22 cellular contexts compared by ENCODE assay signal in the genomic region with DNA sequence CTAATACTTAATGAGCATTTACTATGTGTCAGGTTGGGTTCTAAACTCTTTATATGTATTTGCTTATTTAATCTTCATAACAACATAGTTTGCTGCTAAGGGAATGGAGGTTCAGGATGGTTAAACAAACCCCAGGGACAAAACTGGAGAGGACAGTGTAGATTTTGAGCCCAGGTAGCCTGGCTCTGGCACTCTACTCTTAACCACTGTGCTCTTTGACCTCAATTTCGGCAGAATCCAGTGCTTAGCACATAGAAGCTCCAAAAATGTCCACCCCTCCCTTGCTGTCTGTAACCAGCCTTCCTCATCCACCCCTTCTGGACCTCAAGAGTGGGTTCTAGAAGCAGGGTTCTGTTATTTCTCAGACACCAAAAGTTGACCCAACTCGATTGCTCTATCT.
"Had no signal": no experiment of that assay in that cellular context is flagged by ENCODE, and none has a peak within 500 bp of the region (broad histone marks: within the 10 kb centered on the region; RNA-seq: fewer than 3 reads in every experiment).

No MANE protein-coding gene starts in this region.

- H3K27me3 ChIP-seq: testis had no signal

- H3K4me3 Mint-ChIP-seq: activated CD4-positive, alpha-beta T cell treated with anti-CD3 and anti-CD28 coated beads, Interleukin-2, amount 10 ng/mL, durations not matched to agents 7 days and 5 days; activated naive CD4-positive, alpha-beta T cell treated with anti-CD3 and anti-CD28 coated beads, Interleukin-2, amount 50 U/mL, for 24 hours; activated naive CD8-positive, alpha-beta T cell treated with anti-CD3 and anti-CD28 coated beads, Interleukin-2, amount 50 U/mL, for 24 hours; activated T-helper 1 cell treated with anti-CD3 and anti-CD28 coated beads, Interleukin-12 subunit alpha, Interleukin-12 subunit beta, Interleukin-2, Interleukin-4 antibody, amounts not matched to agents 30 ng/mL and 10 ng/mL and 1 ng/mL, durations not matched to agents 14 hours and 24 hours and 36 hours; dendritic cell treated with granulocyte-macrophage colony-stimulating factor and Interleukin-4, amounts not matched to agents 40 ng/mL and 50 ng/mL, for 4 days; naive thymus-derived CD8-positive, alpha-beta T cell; T-helper 1 cell treated with Interleukin-12 subunit alpha and Interleukin-12 subunit beta and Interleukin-4 antibody, amounts not matched to agents 30 μg/mL and 1 μg/mL, for 36 hours had no signal

- ATAC-seq: activated naive CD8-positive, alpha-beta T cell treated with anti-CD3 and anti-CD28 coated beads, Interleukin-2, amount 50 U/mL, for 24 hours; right cardiac atrium; stimulated activated naive CD8-positive, alpha-beta T cell treated with anti-CD3 and anti-CD28 coated beads, Interleukin-15, Interleukin-2, amounts not matched to agents 100 U/mL and 50 U/mL, for 24 hours had no signal

- DNase-seq: activated CD4-positive, alpha-beta T cell treated with anti-CD3 and anti-CD28 coated beads, Interleukin-2, amount 10 ng/mL, durations not matched to agents 7 days and 5 days; activated CD4-positive, CD25-positive, alpha-beta regulatory T cell treated with anti-CD3 and anti-CD28 coated beads, Interleukin-2, amount 50 U/mL, for 72 hours; activated naive CD8-positive, alpha-beta T cell treated with anti-CD3 and anti-CD28 coated beads, Interleukin-2, amount 50 U/mL, for 24 hours; activated T-cell treated with anti-CD3 and anti-CD28 coated beads for 4 hours; amygdala; caudate nucleus; esophagus squamous epithelium; foreskin melanocyte; left ventricle myocardium inferior; posterior cingulate gyrus; right cardiac atrium; stimulated activated CD4-positive, alpha-beta T cell treated with anti-CD3 and anti-CD28 coated beads, Interleukin-2, amount 100 ng/mL, for 48 hours; stimulated activated naive CD8-positive, alpha-beta T cell treated with anti-CD3 and anti-CD28 coated beads, Interleukin-15, Interleukin-2, amounts not matched to agents 100 U/mL and 50 U/mL, for 24 hours; T1000; testis; transverse colon had no signal

- H3K9me3 Mint-ChIP-seq: activated CD4-positive, alpha-beta T cell treated with anti-CD3 and anti-CD28 coated beads, Interleukin-2, amount 10 ng/mL, durations not matched to agents 7 days and 5 days; activated naive CD4-positive, alpha-beta T cell treated with anti-CD3 and anti-CD28 coated beads, Interleukin-2, amount 50 U/mL, for 24 hours; activated naive CD8-positive, alpha-beta T cell treated with anti-CD3 and anti-CD28 coated beads, Interleukin-2, amount 50 U/mL, for 24 hours; activated T-helper 1 cell treated with anti-CD3 and anti-CD28 coated beads, Interleukin-12 subunit alpha, Interleukin-12 subunit beta, Interleukin-2, Interleukin-4 antibody, amounts not matched to agents 30 ng/mL and 10 ng/mL and 1 ng/mL, durations not matched to agents 14 hours and 24 hours and 36 hours; dendritic cell treated with granulocyte-macrophage colony-stimulating factor and Interleukin-4, amounts not matched to agents 40 ng/mL and 50 ng/mL, for 4 days; naive thymus-derived CD8-positive, alpha-beta T cell; T-helper 1 cell treated with Interleukin-12 subunit alpha and Interleukin-12 subunit beta and Interleukin-4 antibody, amounts not matched to agents 30 μg/mL and 1 μg/mL, for 36 hours had no signal

- H3K36me3 ChIP-seq: esophagus squamous epithelium, left ventricle myocardium inferior, transverse colon had no signal

- H3K27ac Mint-ChIP-seq: activated CD4-positive, alpha-beta T cell treated with anti-CD3 and anti-CD28 coated beads, Interleukin-2, amount 10 ng/mL, durations not matched to agents 7 days and 5 days; activated naive CD4-positive, alpha-beta T cell treated with anti-CD3 and anti-CD28 coated beads, Interleukin-2, amount 50 U/mL, for 24 hours; activated naive CD8-positive, alpha-beta T cell treated with anti-CD3 and anti-CD28 coated beads, Interleukin-2, amount 50 U/mL, for 24 hours; activated T-helper 1 cell treated with anti-CD3 and anti-CD28 coated beads, Interleukin-12 subunit alpha, Interleukin-12 subunit beta, Interleukin-2, Interleukin-4 antibody, amounts not matched to agents 30 ng/mL and 10 ng/mL and 1 ng/mL, durations not matched to agents 14 hours and 24 hours and 36 hours; dendritic cell treated with granulocyte-macrophage colony-stimulating factor and Interleukin-4, amounts not matched to agents 40 ng/mL and 50 ng/mL, for 4 days; T-helper 1 cell treated with Interleukin-12 subunit alpha and Interleukin-12 subunit beta and Interleukin-4 antibody, amounts not matched to agents 30 μg/mL and 1 μg/mL, for 36 hours had no signal

- H3K9me3 ChIP-seq: esophagus squamous epithelium, left ventricle myocardium inferior, testis, transverse colon had no signal

- H3K4me3 ChIP-seq: esophagus squamous epithelium, left ventricle myocardium inferior, testis, transverse colon had no signal

- H3K27ac ChIP-seq: epithelial cell of prostate, esophagus squamous epithelium, left ventricle myocardium inferior, testis, transverse colon had no signal

- H3K36me3 Mint-ChIP-seq: activated naive CD4-positive, alpha-beta T cell treated with anti-CD3 and anti-CD28 coated beads, Interleukin-2, amount 50 U/mL, for 24 hours; naive thymus-derived CD8-positive, alpha-beta T cell had no signal
